1 cellular context compared by ENCODE assay signal in genomic region chr7:4873071-4873944, GRCh38.
TF ChIP-seq lines count a peak whose summit lies in the region.

No MANE protein-coding gene starts in this region.

TF ChIP-seq in HepG2, 621 proteins besides CTCF, POLR2A, EP300 and RAD21:
- TF ChIP-seq ZNF430 (CRISPR knock-in tag; IDR thresholded peaks at IDR 0.05) (no peak), MNT (IDR thresholded peaks at IDR 0.05) (peak; percentile 73)
